ENCODE assay signal across 1 cellular context in genomic region chr1:209645574-209646452, GRCh38.
TF ChIP-seq lines count a peak whose summit lies in the region.

No MANE protein-coding gene starts in this region.

TF ChIP-seq in HepG2, 621 proteins besides CTCF, POLR2A, EP300 and RAD21:
- no peak for TF ChIP-seq E2F2 (CRISPR knock-in tag; IDR thresholded peaks at IDR 0.05; ENCODE audit: borderline replicate concordance)
- TF ChIP-seq ZNF496 (CRISPR knock-in tag; IDR thresholded peaks at IDR 0.05; ENCODE audit: insufficient replicate concordance), result no peak
- TF ChIP-seq ZNF605 (CRISPR knock-in tag; IDR thresholded peaks at IDR 0.05), result no peak
- no peak for TF ChIP-seq NFYB (CRISPR knock-in tag; IDR thresholded peaks at IDR 0.05)
- no peak for TF ChIP-seq CBX2 (IDR thresholded peaks at IDR 0.05; ENCODE audit: low read depth, low read length)
- TF ChIP-seq CBX2 (CRISPR knock-in tag; IDR thresholded peaks at IDR 0.05; ENCODE audit: low read depth), result no peak
- TF ChIP-seq ZNF484 (CRISPR knock-in tag; IDR thresholded peaks at IDR 0.05; ENCODE audit: borderline replicate concordance, low read depth), result no peak
- TF ChIP-seq SAP130 (CRISPR knock-in tag; IDR thresholded peaks at IDR 0.05; ENCODE audit: low read depth), result no peak
- TF ChIP-seq ZNF607 (CRISPR knock-in tag; IDR thresholded peaks at IDR 0.05; ENCODE audit: borderline replicate concordance), result no peak
- TF ChIP-seq ZSCAN25 (CRISPR knock-in tag; IDR thresholded peaks at IDR 0.05), result no peak
- no peak for TF ChIP-seq ZNF17 (CRISPR knock-in tag; IDR thresholded peaks at IDR 0.05)
- TF ChIP-seq ZNF564 (CRISPR knock-in tag; IDR thresholded peaks at IDR 0.05), result no peak
- TF ChIP-seq NR1H2 (CRISPR knock-in tag; IDR thresholded peaks at IDR 0.05; ENCODE audit: borderline replicate concordance, low read depth), result no peak
